ENCODE assay signal across 32 cellular contexts in genomic region chr12:115146453-115146852, GRCh38.
"Had no signal": no experiment of that assay in that cellular context is flagged by ENCODE, and none has a peak within 500 bp of the region (broad histone marks: within the 10 kb centered on the region; RNA-seq: fewer than 3 reads in every experiment).

No MANE protein-coding gene starts in this region.

- H3K27me3 ChIP-seq: colonic mucosa, heart right ventricle, neutrophil, pancreas, right lobe of liver, suprapubic skin, transverse colon, upper lobe of right lung, vagina had no signal

- H3K36me3 Mint-ChIP-seq: immature natural killer cell; naive B cell; natural killer cell treated with Interleukin-12 subunit alpha and Interleukin-12 subunit beta and Interleukin-15 and Interleukin-18, amount 100 ng/mL, for 72 hours had no signal

- H3K4me1 ChIP-seq: colonic mucosa, pancreas, transverse colon, upper lobe of right lung, vagina had no signal

- DNase-seq: colonic mucosa; effector CD8-positive, alpha-beta T cell; endodermal cell; erythroblast; foreskin fibroblast; glutamatergic neuron; heart right ventricle; hypothalamus; immature natural killer cell; islet precursor cell; mesenchymal stem cell; mucosa of descending colon; naive B cell; pancreas; right lobe of liver; stimulated activated CD4-positive, alpha-beta T cell treated with anti-CD3 and anti-CD28 coated beads, Interleukin-12 subunit alpha, Interleukin-12 subunit beta, amount 100 ng/mL, for 4 hours; stimulated activated CD4-positive, alpha-beta T cell treated with anti-CD3 and anti-CD28 coated beads, Interleukin-1b, Interleukin-23, amount 100 ng/mL, for 48 hours; stimulated activated CD4-positive, alpha-beta T cell treated with anti-CD3 and anti-CD28 coated beads, Interleukin-4, amount 100 ng/mL, for 1 hour; stimulated activated CD8-positive, alpha-beta memory T cell treated with anti-CD3 and anti-CD28 coated beads, Interleukin-4, amount 100 ng/mL, for 48 hours; stimulated activated naive CD4-positive, alpha-beta T cell; stimulated activated naive CD8-positive, alpha-beta T cell treated with anti-CD3 and anti-CD28 coated beads, Interleukin-15, amount 100 ng/mL, for 72 hours; transverse colon; upper lobe of right lung had no signal

- H3K27ac Mint-ChIP-seq: dendritic cell treated with granulocyte-macrophage colony-stimulating factor and Interleukin-4, amounts not matched to agents 40 ng/mL and 50 ng/mL, for 4 days; endodermal cell; immature natural killer cell; naive B cell; natural killer cell treated with Interleukin-12 subunit alpha and Interleukin-12 subunit beta and Interleukin-15 and Interleukin-18, amount 100 ng/mL, for 72 hours had no signal

- H3K27ac ChIP-seq: colonic mucosa, heart right ventricle, neutrophil, pancreas, right lobe of liver, transverse colon, upper lobe of right lung, vagina had no signal

- H3K27me3 Mint-ChIP-seq: dendritic cell treated with granulocyte-macrophage colony-stimulating factor and Interleukin-4, amounts not matched to agents 40 ng/mL and 50 ng/mL, for 4 days; naive B cell; natural killer cell treated with Interleukin-12 subunit alpha and Interleukin-12 subunit beta and Interleukin-15 and Interleukin-18, amount 100 ng/mL, for 72 hours; stimulated activated naive CD8-positive, alpha-beta T cell treated with anti-CD3 and anti-CD28 coated beads, Interleukin-15, amount 100 ng/mL, for 72 hours had no signal

- H3K4me3 ChIP-seq: colonic mucosa, heart right ventricle, lung, mucosa of descending colon, pancreas, right lobe of liver, smooth muscle cell, suprapubic skin, transverse colon, upper lobe of right lung, vagina had no signal

- ATAC-seq: heart right ventricle; mucosa of descending colon; natural killer cell treated with Interleukin-12 subunit alpha and Interleukin-12 subunit beta and Interleukin-15 and Interleukin-18, amount 100 ng/mL, for 72 hours; pancreas; right lobe of liver; stimulated activated naive CD8-positive, alpha-beta T cell treated with anti-CD3 and anti-CD28 coated beads, Interleukin-15, amount 100 ng/mL, for 72 hours; upper lobe of right lung had no signal

- H3K4me1 Mint-ChIP-seq: immature natural killer cell; naive B cell; neural crest cell; stimulated activated naive CD8-positive, alpha-beta T cell treated with anti-CD3 and anti-CD28 coated beads, Interleukin-15, amount 100 ng/mL, for 72 hours had no signal

- H3K4me3 Mint-ChIP-seq: dendritic cell treated with granulocyte-macrophage colony-stimulating factor and Interleukin-4, amounts not matched to agents 40 ng/mL and 50 ng/mL, for 4 days; endodermal cell; immature natural killer cell; mesothelial cell of epicardium; natural killer cell treated with Interleukin-12 subunit alpha and Interleukin-12 subunit beta and Interleukin-15 and Interleukin-18, amount 100 ng/mL, for 72 hours; neural crest cell; stimulated activated naive CD8-positive, alpha-beta T cell treated with anti-CD3 and anti-CD28 coated beads, Interleukin-15, amount 100 ng/mL, for 72 hours had no signal

- FAIRE-seq: pancreas had no signal
